In the genomic region with DNA sequence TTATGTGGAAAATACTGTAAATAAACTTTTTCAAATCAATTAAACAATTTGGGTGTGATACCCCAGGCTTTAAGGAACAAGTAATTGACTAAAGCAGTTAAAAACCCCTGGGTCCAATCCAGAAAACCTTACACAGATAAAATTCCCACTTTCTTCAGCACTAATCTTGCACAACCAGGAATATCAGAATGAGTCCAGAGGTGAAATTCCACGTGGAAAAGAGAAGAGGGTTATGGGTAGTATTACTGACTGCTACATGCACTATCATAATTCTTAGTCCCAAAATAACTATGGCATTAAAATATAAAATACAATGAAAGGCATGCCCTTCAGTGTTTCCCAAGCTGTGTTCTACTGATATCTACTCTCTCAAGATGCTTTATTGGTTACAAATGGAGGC, we compare ENCODE assay signal across 11 cellular contexts.
"Had no signal": no experiment of that assay in that cellular context is flagged by ENCODE, and none has a peak within 500 bp of the region (broad histone marks: within the 10 kb centered on the region; RNA-seq: fewer than 3 reads in every experiment).

No MANE protein-coding gene starts in this region.

- H3K27ac ChIP-seq: GM23248 had no signal

- H2AFZ ChIP-seq: GM23248, GM23338 had no signal

- H3K4me2 ChIP-seq: GM23338 had no signal

- FAIRE-seq: H1, H54 had no signal

- ATAC-seq: GM23338, HCT116 had no signal

- H3K4me3 ChIP-seq: GM23248, GM23338, HAP-1 had no signal

- H3K9ac ChIP-seq: GM23248 had no signal

- H3K9me3 ChIP-seq: HAP-1 had no signal

- H3K36me3 ChIP-seq: HAP-1 had no signal

- DNase-seq: GM23248, GOT3, H7, H9, HCEC 1CT, HFFc6 had no signal
